In genomic region chr10:35855155-35855947, GRCh38 we compare ENCODE assay signal across 1 cellular context.
TF ChIP-seq lines count a peak whose summit lies in the region.

No MANE protein-coding gene starts in this region.

TF ChIP-seq in SK-N-SH treated with all-trans-retinoic acid at 6 μM for 48 hours, 23 proteins besides CTCF, POLR2A, EP300 and RAD21 (continued from another document):
- no peak for TF ChIP-seq BACH2 (CRISPR knock-in tag; IDR thresholded peaks at IDR 0.05; ENCODE audit: borderline replicate concordance)
- no peak for TF ChIP-seq CSDC2 (CRISPR knock-in tag; IDR thresholded peaks at IDR 0.05)
- TF ChIP-seq ZNF70 (CRISPR knock-in tag; IDR thresholded peaks at IDR 0.05) = no peak
- no peak for TF ChIP-seq TOX (CRISPR knock-in tag; IDR thresholded peaks at IDR 0.05; ENCODE audit: borderline replicate concordance)
- TF ChIP-seq TCF4 (CRISPR knock-in tag; IDR thresholded peaks at IDR 0.05; ENCODE audit: borderline replicate concordance) = no peak
- no peak for TF ChIP-seq ZNF565 (CRISPR knock-in tag; conservative IDR thresholded peaks at IDR 0.05; ENCODE audit: low read depth)
- no peak for TF ChIP-seq ARNTL (CRISPR knock-in tag; IDR thresholded peaks at IDR 0.05; ENCODE audit: borderline replicate concordance, low read depth)
- no peak for TF ChIP-seq ESRRG (CRISPR knock-in tag; IDR thresholded peaks at IDR 0.05)
